In the genomic region with DNA sequence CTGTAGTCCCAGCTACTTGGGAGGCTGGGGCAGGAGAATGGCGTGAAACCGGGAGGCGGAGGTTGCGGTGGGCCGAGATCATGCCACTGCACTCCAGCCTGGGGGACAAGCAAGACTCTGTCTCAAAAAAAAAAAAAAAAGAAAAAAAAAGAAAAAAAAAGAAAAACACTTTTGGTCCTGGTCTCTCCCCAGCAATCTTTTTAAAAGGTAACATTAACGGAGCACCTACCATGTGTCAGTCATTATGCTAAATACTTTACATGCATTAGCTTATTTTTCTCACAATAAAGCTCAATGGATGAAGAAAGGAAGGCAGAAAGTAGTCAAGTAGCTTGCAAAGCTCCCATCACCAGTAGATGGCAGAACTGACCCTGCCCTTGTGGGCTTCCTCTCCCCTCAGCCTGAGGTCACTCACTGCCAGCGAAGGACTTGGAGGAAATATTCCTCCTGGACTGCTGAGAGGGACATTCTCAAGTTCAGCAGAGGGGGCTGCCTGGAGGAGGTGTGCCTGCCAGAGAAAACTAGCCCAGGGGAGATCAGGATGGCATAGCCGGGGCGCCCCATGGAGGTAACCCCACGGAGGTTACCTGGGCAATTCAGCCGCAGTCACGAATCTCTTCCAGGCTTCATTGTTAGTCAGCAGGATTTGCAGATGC, we compare ENCODE assay signal across 7 cellular contexts. TPM values are rescaled to one million over a fixed set of nuclear protein-coding genes. Genes with fewer than 3 reads are reported as not detected.
DNase-seq lines count a peak whose midpoint lies in the region; ATAC-seq and TF ChIP-seq lines count a peak whose summit lies in the region.

No MANE protein-coding gene starts in this region.

- peaks cover 15% of the 10 kb centered on the region for H3K4me1 Mint-ChIP-seq in chondrocyte (ENCODE audit: low read depth)

- no peaks in the 10 kb centered on the region for H3K9me3 Mint-ChIP-seq in chondrocyte (ENCODE audit: low read depth)

- no peaks in the 10 kb centered on the region for H3K9me3 ChIP-seq in SJSA1 (replicated peaks)

- H3K4me3 ChIP-seq in SJSA1 = no peak overlapping the region

- H3K4me3 Mint-ChIP-seq in chondrocyte (ENCODE audit: unreplicated experiment) = no peak overlapping the region

- H3K27me3 Mint-ChIP-seq in chondrocyte (ENCODE audit: low read depth) = no peaks in the 10 kb centered on the region

- H3K36me3 Mint-ChIP-seq in chondrocyte (ENCODE audit: low read depth) = no peaks in the 10 kb centered on the region

- H3K27ac ChIP-seq in SJSA1 = no peak overlapping the region

- ATAC-seq in left colon (peak; percentile 84), HG02642 (IDR thresholded peaks at IDR 0.05; ENCODE audit: poor library complexity, unreplicated experiment) (no peak)

- no peak overlapping the region for H3K27ac Mint-ChIP-seq in chondrocyte (ENCODE audit: unreplicated experiment)

- peak; percentile 92 for TF ChIP-seq CTCF in chondrocyte (IDR thresholded peaks at IDR 0.05)

- DNase-seq in DMS53 (lab: John Stamatoyannopoulos, UW) (peak; percentile 62), HT-29 (ENCODE audit: low spot score) (peak; percentile 54), SJSA1 (ENCODE audit: low read depth in 1 of 2, low spot score in 2 of 2) (peak; percentile 52 to 66), chondrocyte (ENCODE audit: low spot score) (no peak), left colon (peak; percentile 46 to 51), stromal cell of bone marrow (ENCODE audit: low read depth) (peak; percentile 65)

- no peaks in the 10 kb centered on the region for H3K36me3 ChIP-seq in SJSA1

- H3K4me1 ChIP-seq in SJSA1 (replicated peaks) = no peaks in the 10 kb centered on the region

- no peaks in the 10 kb centered on the region for H3K27me3 ChIP-seq in SJSA1 (replicated peaks)

- intact Hi-C loops in left colon (cut with DNase I, micrococcal nuclease) = loop anchor here in 1 of 2 donors (5.0 kb wide), 1 partner anchor 37 kb away; no protein-coding TSS in a partner anchor

RNA-seq across cellular contexts. Expression of gene APOL3, which starts 15.5 kb away (rescaled TPM):
- 0.70 and 1.7 TPM in 2 replicates for total RNA-seq in HT-29 (2014; rRNA removed; shearing (Covaris generic))
- 2.6 and 4.7 TPM in 2 replicates for total RNA-seq in SJSA1 (2014; rRNA removed; shearing (Covaris generic))
- total RNA-seq in chondrocyte (2.3 to 5.9 TPM (median 3.4 TPM) in 3 replicates), left colon (10 to 100 TPM in 1 of 2 donors, 1 to 10 TPM in 1; 8.6 to 10.7 TPM)

RNA-seq across cellular contexts. Expression of gene APOL4, which starts 56.6 kb away (rescaled TPM):
- total RNA-seq in HT-29 (2014; rRNA removed; shearing (Covaris generic)) = 0.65 TPM in 1 of 2 replicates, not detected in the other
- 0.08 TPM in 1 of 2 replicates, not detected in the other for total RNA-seq in SJSA1 (2014; rRNA removed; shearing (Covaris generic))
- total RNA-seq in chondrocyte (0.12 TPM in 1 of 3 replicates, not detected in the others), left colon (1 to 10 TPM in 1 of 2 donors, under 1 TPM in 1; 0.95 to 2.4 TPM)
